Comparison of ENCODE assay signal across 24 cellular contexts in the genomic region with DNA sequence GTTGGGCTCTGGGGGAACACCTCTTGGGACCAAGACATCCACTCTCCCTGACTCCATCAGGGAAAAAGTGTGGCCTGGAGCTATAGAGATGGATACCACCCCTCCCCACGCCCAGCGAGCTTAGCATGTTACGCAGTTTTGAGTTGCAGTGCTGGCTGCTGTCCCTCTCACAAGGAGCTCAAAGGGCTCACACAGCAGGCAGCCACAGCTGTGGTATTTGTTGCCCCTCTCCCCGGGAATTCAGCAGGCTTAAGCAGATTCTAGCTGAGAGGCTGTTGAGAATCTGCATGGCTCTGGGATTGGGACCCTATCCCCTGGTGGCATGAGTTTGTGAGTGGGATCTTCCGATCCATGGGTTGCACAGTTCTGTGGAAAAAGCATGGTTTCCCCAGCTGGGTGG.
DNase-seq lines count a peak whose midpoint lies in the region; ATAC-seq, FAIRE-seq and TF ChIP-seq lines count a peak whose summit lies in the region.
"Had no signal": no experiment of that assay in that cellular context is flagged by ENCODE, and none has a peak within 500 bp of the region (broad histone marks: within the 10 kb centered on the region; RNA-seq: fewer than 3 reads in every experiment).

No MANE protein-coding gene starts in this region.

- no peak overlapping the region for H2BK15ac ChIP-seq in H9 (ENCODE audit: low read depth, low read length)

- H4K5ac ChIP-seq in H9 (ENCODE audit: insufficient read length, low read depth, low read length), result no peak overlapping the region

- H3K79me2 ChIP-seq in H9 (ENCODE audit: insufficient read depth, low read length), result no peaks in the 10 kb centered on the region

- H3K4me2 ChIP-seq in H9 (ENCODE audit: insufficient read depth, insufficient read length, low read length), result no peak overlapping the region

- H3K14ac ChIP-seq in H9 (ENCODE audit: insufficient read depth, low read length), result peak overlapping the region; percentile 75

- H3K18ac ChIP-seq in H9 (ENCODE audit: insufficient read length, low read depth, low read length), result no peak overlapping the region

- no peak overlapping the region for H4K8ac ChIP-seq in H9 (replicated peaks; ENCODE audit: insufficient read length, low read depth, low read length)

- no peak overlapping the region for H3K4ac ChIP-seq in H9 (ENCODE audit: low read depth, low read length)

- H3K79me1 ChIP-seq in H9 (ENCODE audit: insufficient read depth, low read depth, low read length, poor library complexity, severe bottlenecking), result no peaks in the 10 kb centered on the region

- no peak overlapping the region for H3K27ac ChIP-seq in H9 (ENCODE audit: insufficient read length, low read depth, low read length)
- H3K27ac ChIP-seq in A673 (ENCODE audit: low read depth, low read length, poor library complexity, severe bottlenecking), result no peak overlapping the region
- H3K27ac ChIP-seq: HL-60 had no signal

- H3K36me3 ChIP-seq in A673 (ENCODE audit: insufficient read depth, low read length, poor library complexity, severe bottlenecking), result no peaks in the 10 kb centered on the region
- H3K36me3 ChIP-seq: BE2C had no signal

- no peak overlapping the region for H3K4me3 Mint-ChIP-seq in H9
- no peak overlapping the region for H3K4me3 Mint-ChIP-seq in WTC11
- no peak overlapping the region for H3K4me3 Mint-ChIP-seq in natural killer cell treated with Interleukin-12 subunit alpha and Interleukin-12 subunit beta and Interleukin-15 and Interleukin-18, amount 100 ng/mL, for 72 hours
- H3K4me3 Mint-ChIP-seq: CD4-positive, CD25-positive, alpha-beta regulatory T cell; CD8-positive, alpha-beta memory T cell; HFFc6 had no signal

- no peak overlapping the region for H2BK12ac ChIP-seq in H9 (ENCODE audit: insufficient read length, low read depth, low read length)

- ATAC-seq in WTC11, result peak; percentile 68
- ATAC-seq in natural killer cell treated with Interleukin-12 subunit alpha and Interleukin-12 subunit beta and Interleukin-15 and Interleukin-18, amount 100 ng/mL, for 72 hours, result no peak
- ATAC-seq: HCT116 had no signal

- H2AFZ ChIP-seq in H9 (ENCODE audit: low read length), result no peak overlapping the region

- no peak overlapping the region for H3T11ph ChIP-seq in H9 (ENCODE audit: low read length)

- no peak overlapping the region for H3K9ac ChIP-seq in H9 (ENCODE audit: extremely low read depth, insufficient read length, low read length)

- no peaks in the 10 kb centered on the region; the same call in 1 of the 2 replicates for H3K4me1 ChIP-seq in H9 (ENCODE audit: insufficient read depth, low read length)
- no peaks in the 10 kb centered on the region for H3K4me1 ChIP-seq in A673 (ENCODE audit: insufficient read depth, low read length, poor library complexity, severe bottlenecking)
- H3K4me1 ChIP-seq: BE2C had no signal

- FAIRE-seq in GM12891 (lab: Jason Lieb, UNC), result no peak
- FAIRE-seq: G401.6, GM12892, GM18507, H54 had no signal

- no peak overlapping the region for H3K4me3 ChIP-seq in A673 (ENCODE audit: low read depth, low read length, poor library complexity, severe bottlenecking)

- H3K27ac Mint-ChIP-seq in H9 (no peak overlapping the region; a peak in 1 of 7 replicates), WTC11 (no peak overlapping the region)
- H3K27ac Mint-ChIP-seq in natural killer cell treated with Interleukin-12 subunit alpha and Interleukin-12 subunit beta and Interleukin-15 and Interleukin-18, amount 100 ng/mL, for 72 hours, result no peak overlapping the region
- H3K27ac Mint-ChIP-seq: CD4-positive, CD25-positive, alpha-beta regulatory T cell; CD8-positive, alpha-beta memory T cell; HFFc6 had no signal

- H3K9me3 Mint-ChIP-seq in H9 (peaks cover 5 to 10% of the 10 kb centered on the region in 2 experiments; a peak in 3 of 5 replicates), WTC11 (peaks cover 23% of the 10 kb centered on the region)
- peaks cover 30% of the 10 kb centered on the region for H3K9me3 Mint-ChIP-seq in natural killer cell treated with Interleukin-12 subunit alpha and Interleukin-12 subunit beta and Interleukin-15 and Interleukin-18, amount 100 ng/mL, for 72 hours

- no peak for TF ChIP-seq CTCF in H9 (conservative IDR thresholded peaks at IDR 0.05)
- no peak for TF ChIP-seq CTCF in WTC11 (IDR thresholded peaks at IDR 0.05)
- TF ChIP-seq CTCF in A673 (conservative IDR thresholded peaks at IDR 0.05; ENCODE audit: low read depth, low read length), result no peak

- no peak overlapping the region for H3K23ac ChIP-seq in H9 (ENCODE audit: insufficient read length, low read depth, low read length)

- no peak overlapping the region for H2BK120ac ChIP-seq in H9 (ENCODE audit: low read depth, low read length, poor library complexity, severe bottlenecking)

- intact Hi-C loops in A673 (cut with micrococcal nuclease; ENCODE audit: unreplicated experiment), result no loop called here

- peaks cover 0 to 11% (median 3%) of the 10 kb centered on the region in 3 experiments; a peak in 3 of 7 replicates for H3K36me3 Mint-ChIP-seq in H9 (ENCODE audit: insufficient read depth in 1 of 3, low read depth in 3 of 3)
- no peaks in the 10 kb centered on the region for H3K36me3 Mint-ChIP-seq in WTC11
- H3K36me3 Mint-ChIP-seq in natural killer cell treated with Interleukin-12 subunit alpha and Interleukin-12 subunit beta and Interleukin-15 and Interleukin-18, amount 100 ng/mL, for 72 hours, result peaks cover 16% of the 10 kb centered on the region
- H3K36me3 Mint-ChIP-seq: CD4-positive, CD25-positive, alpha-beta regulatory T cell; CD8-positive, alpha-beta memory T cell had no signal

- H3K27me3 ChIP-seq in H9 (ENCODE audit: insufficient read depth, low read length) (no peaks in the 10 kb centered on the region), A673 (replicated peaks; ENCODE audit: insufficient read depth, low read depth, low read length, poor library complexity) (no peaks in the 10 kb centered on the region)
- H3K27me3 ChIP-seq: BE2C had no signal

- H3K4me1 Mint-ChIP-seq in H9, result peaks cover 9 to 14% of the 10 kb centered on the region in 2 experiments; a peak in 3 of 4 replicates
- H3K4me1 Mint-ChIP-seq in WTC11, result peaks cover 7% of the 10 kb centered on the region
- H3K4me1 Mint-ChIP-seq in natural killer cell treated with Interleukin-12 subunit alpha and Interleukin-12 subunit beta and Interleukin-15 and Interleukin-18, amount 100 ng/mL, for 72 hours (ENCODE audit: low read depth in 2 of 2), result no peaks in the 10 kb centered on the region
- H3K4me1 Mint-ChIP-seq: CD4-positive, CD25-positive, alpha-beta regulatory T cell; CD8-positive, alpha-beta memory T cell had no signal

- no peaks in the 10 kb centered on the region for H4K20me1 ChIP-seq in H9 (ENCODE audit: control insufficient read depth, insufficient read depth, insufficient read length)

- DNase-seq in H9 (no peak), WTC11 (ENCODE audit: low spot score) (peak; percentile 21), iPS-NIHi7 (ENCODE audit: extremely low spot score) (peak; percentile 13), T-helper 1 cell (no peak), GM12891 (ENCODE audit: insufficient read length, low spot score) (no peak), A673 (ENCODE audit: low spot score) (no peak)
- no peak for DNase-seq in natural killer cell treated with Interleukin-12 subunit alpha and Interleukin-12 subunit beta and Interleukin-15 and Interleukin-18, amount 100 ng/mL, for 72 hours (ENCODE audit: low spot score)
- DNase-seq: ACHN; BE2C; C1 segment of cervical spinal cord; CD4-positive, CD25-positive, alpha-beta regulatory T cell; CD8-positive, alpha-beta memory T cell; COR-L47; DMS 273 treated with DMSO at 0.1 percent for 48 hours; DMS53; DND-41; EL; HFFc6 had no signal

- H3K9me3 ChIP-seq in H9 (ENCODE audit: control insufficient read depth, low read depth, low read length) (no peaks in the 10 kb centered on the region), A673 (ENCODE audit: low read depth, low read length, poor library complexity, severe bottlenecking) (no peaks in the 10 kb centered on the region)
- H3K9me3 ChIP-seq: BE2C had no signal

- H3K27me3 Mint-ChIP-seq in H9 (ENCODE audit: low read depth) (no peaks in the 10 kb centered on the region; the same call in 1 of the 2 replicates), WTC11 (ENCODE audit: low read depth) (no peaks in the 10 kb centered on the region)
- H3K27me3 Mint-ChIP-seq in natural killer cell treated with Interleukin-12 subunit alpha and Interleukin-12 subunit beta and Interleukin-15 and Interleukin-18, amount 100 ng/mL, for 72 hours, result no peaks in the 10 kb centered on the region
- H3K27me3 Mint-ChIP-seq: CD4-positive, CD25-positive, alpha-beta regulatory T cell; CD8-positive, alpha-beta memory T cell had no signal

- no peaks in the 10 kb centered on the region for H3K23me2 ChIP-seq in H9 (ENCODE audit: insufficient read length, low read depth, low read length, poor library complexity, severe bottlenecking)

- TF ChIP-seq POLR2A in GM12891 (IDR thresholded peaks at IDR 0.05; ENCODE audit: low read depth, low read length), result no peak

- POLR2A ChIA-PET in WTC11 (lab: Charles Lee) (no interaction called here), A673 (lab: Charles Lee; ENCODE audit: low non-redundant PET) (no interaction called here)

- CTCF ChIA-PET in WTC11 (lab: Charles Lee) (no interaction called here), A673 (lab: Charles Lee) (no interaction called here)

- no CpG with 5 or more reads among the region's 5 CpGs for WGBS in H9 (ENCODE audit: extremely low coverage, insufficient read length, low lambda C conversion rate)

- no peak overlapping the region for H4K91ac ChIP-seq in H9 (ENCODE audit: insufficient read length, low read depth, low read length)

- no peak overlapping the region for H3K56ac ChIP-seq in H9 (ENCODE audit: insufficient read length, low read depth, low read length)

- H2BK20ac ChIP-seq in H9 (ENCODE audit: low read depth, low read length, poor library complexity, severe bottlenecking), result no peak overlapping the region

- no TSS peak for BruUV-seq in A673 (replicated peaks; lab: Mats Ljungman, UMichigan)

- no peak overlapping the region for H2AK5ac ChIP-seq in H9 (ENCODE audit: insufficient read length, low read length)

- no peak overlapping the region for H2BK5ac ChIP-seq in H9 (ENCODE audit: insufficient read length, low read length)

TF ChIP-seq in WTC11, 78 proteins besides CTCF, POLR2A, EP300 and RAD21:
- TF ChIP-seq FOXP1 (CRISPR knock-in tag; IDR thresholded peaks at IDR 0.05; ENCODE audit: borderline replicate concordance), result no peak
- TF ChIP-seq ZNF423 (CRISPR knock-in tag; IDR thresholded peaks at IDR 0.05), result peak; percentile 77; the same call in 1 of the 2 replicates

TF ChIP-seq in GM12891, 5 proteins besides CTCF, POLR2A, EP300 and RAD21:
- TF ChIP-seq SPI1 (IDR thresholded peaks at IDR 0.05; ENCODE audit: low read depth, low read length) (no peak), POU2F2 (IDR thresholded peaks at IDR 0.05; ENCODE audit: low read depth, low read length) (no peak), PAX5 (IDR thresholded peaks at IDR 0.05; ENCODE audit: insufficient read depth, low read length, severe bottlenecking) (no peak)

Comparison
In these comparisons a context has a peak if more than half of its experiments do, and no peak if none do; other contexts are left out.
1. DNase-seq: peak in WTC11 (single experiment) and iPS-NIHi7 (single experiment); none in H9 (single experiment), T-helper 1 cell (0 of 5), GM12891 (single experiment), natural killer cell treated with Interleukin-12 subunit alpha and Interleukin-12 subunit beta and Interleukin-15 and Interleukin-18, amount 100 ng/mL, for 72 hours (single experiment) and A673 (single experiment).